1 cellular context compared by ENCODE assay signal in the genomic region with DNA sequence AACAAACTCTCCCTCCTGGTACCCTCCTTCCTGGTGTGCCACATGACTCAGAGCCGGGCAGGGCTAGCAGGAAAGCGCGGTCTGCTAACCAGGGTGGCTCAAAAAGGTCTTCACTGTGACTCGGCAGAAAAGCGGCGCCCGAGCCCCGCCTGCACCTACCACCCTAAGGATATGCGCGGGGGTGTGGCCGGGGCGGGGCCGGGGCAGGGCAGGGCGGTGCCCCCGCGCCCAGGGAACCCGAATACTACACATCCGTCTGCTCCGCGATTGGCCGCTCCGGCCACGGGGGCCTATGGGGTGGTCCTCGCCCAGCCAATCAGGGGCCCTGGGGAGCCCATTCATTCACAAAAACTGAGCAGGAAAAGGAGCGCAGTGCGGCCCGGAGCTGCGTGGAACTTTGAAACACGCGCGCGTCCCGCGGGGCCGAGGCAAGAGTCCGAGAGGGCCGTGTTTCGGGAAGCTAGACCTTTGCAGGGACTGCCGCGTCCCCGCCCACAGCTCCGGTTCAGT.
TF ChIP-seq lines count a peak whose summit lies in the region.

No MANE protein-coding gene starts in this region.

TF ChIP-seq in HepG2, 621 proteins besides CTCF, POLR2A, EP300 and RAD21 (continued from another document and continues in another):
- TF ChIP-seq ZMAT5 (CRISPR knock-in tag; IDR thresholded peaks at IDR 0.05; ENCODE audit: borderline replicate concordance, low read depth) (no peak), ELF3 (CRISPR knock-in tag; IDR thresholded peaks at IDR 0.05) (peak; percentile 78), ASH2L (IDR thresholded peaks at IDR 0.05; ENCODE audit: insufficient read length, low read depth, low read length) (peak; percentile 29), SP2 (CRISPR knock-in tag; IDR thresholded peaks at IDR 0.05) (peak; percentile 68), DR1 (CRISPR knock-in tag; IDR thresholded peaks at IDR 0.05) (peak; percentile 86), ZNF547 (CRISPR knock-in tag; IDR thresholded peaks at IDR 0.05) (0 out of 2 replicates have a peak, but pooled peaks have one; percentile 79), TP53 (CRISPR knock-in tag; conservative IDR thresholded peaks at IDR 0.05) (peak; percentile 24; the same call in 1 of the 2 replicates), THAP11 (CRISPR knock-in tag; IDR thresholded peaks at IDR 0.05) (0 out of 2 replicates have a peak, but pooled peaks have one; percentile 5), ZFP82 (CRISPR knock-in tag; IDR thresholded peaks at IDR 0.05; ENCODE audit: borderline replicate concordance) (peak; percentile 66; the same call in 1 of the 2 replicates), POLR2G (IDR thresholded peaks at IDR 0.05; ENCODE audit: low read depth, low read length) (peak; percentile 82), RXRB (CRISPR knock-in tag; IDR thresholded peaks at IDR 0.05; ENCODE audit: borderline replicate concordance) (no peak), ZNF33A (CRISPR knock-in tag; IDR thresholded peaks at IDR 0.05; ENCODE audit: borderline replicate concordance) (peak; percentile 59; the same call in 1 of the 2 replicates), ZNF451 (CRISPR knock-in tag; IDR thresholded peaks at IDR 0.05) (peak; percentile 11; the same call in 1 of the 2 replicates), NFE2L1 (CRISPR knock-in tag; IDR thresholded peaks at IDR 0.05; ENCODE audit: borderline replicate concordance) (peak; percentile 96), ZGPAT (CRISPR knock-in tag; IDR thresholded peaks at IDR 0.05) (peak; percentile 40), ZNF792 (CRISPR knock-in tag; IDR thresholded peaks at IDR 0.05) (no peak), ZNF513 (CRISPR knock-in tag; conservative IDR thresholded peaks at IDR 0.05) (0 out of 2 replicates have a peak, but pooled peaks have one; percentile 46), ARID5B (CRISPR knock-in tag; IDR thresholded peaks at IDR 0.05) (peak; percentile 8; the same call in 1 of the 2 replicates), ZFP62 (CRISPR knock-in tag; IDR thresholded peaks at IDR 0.05) (no peak), RFXANK (CRISPR knock-in tag; IDR thresholded peaks at IDR 0.05) (0 out of 2 replicates have a peak, but pooled peaks have one; percentile 19), RFXAP (CRISPR knock-in tag; IDR thresholded peaks at IDR 0.05; ENCODE audit: borderline replicate concordance) (peak; percentile 69), U2AF1 (optimal IDR thresholded peaks at IDR 0.05; ENCODE audit: low read depth, low read length) (peak; percentile 25), KAT8 (CRISPR knock-in tag; IDR thresholded peaks at IDR 0.05) (0 out of 2 replicates have a peak, but pooled peaks have one; percentile 24), ATRX (CRISPR knock-in tag; IDR thresholded peaks at IDR 0.05; ENCODE audit: borderline replicate concordance) (no peak), GABPB1 (CRISPR knock-in tag; IDR thresholded peaks at IDR 0.05) (peak; percentile 77; the same call in 1 of the 2 replicates), PHF21A (CRISPR knock-in tag; IDR thresholded peaks at IDR 0.05) (peak; percentile 85), ZNF264 (CRISPR knock-in tag; IDR thresholded peaks at IDR 0.05) (0 out of 2 replicates have a peak, but pooled peaks have one; percentile 39), MXD4 (CRISPR knock-in tag; IDR thresholded peaks at IDR 0.05) (0 out of 2 replicates have a peak, but pooled peaks have one; percentile 70), TGIF2 (CRISPR knock-in tag; IDR thresholded peaks at IDR 0.05) (no peak), ZNF713 (CRISPR knock-in tag; IDR thresholded peaks at IDR 0.05) (no peak)
- TF ChIP-seq, protein P1, sequence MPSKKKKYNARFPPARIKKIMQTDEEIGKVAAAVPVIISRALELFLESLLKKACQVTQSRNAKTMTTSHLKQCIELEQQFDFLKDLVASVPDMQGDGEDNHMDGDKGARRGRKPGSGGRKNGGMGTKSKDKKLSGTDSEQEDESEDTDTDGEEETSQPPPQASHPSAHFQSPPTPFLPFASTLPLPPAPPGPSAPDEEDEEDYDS (CRISPR knock-in tag; IDR thresholded peaks at IDR 0.05): peak; percentile 94
- TF ChIP-seq, protein P2, sequence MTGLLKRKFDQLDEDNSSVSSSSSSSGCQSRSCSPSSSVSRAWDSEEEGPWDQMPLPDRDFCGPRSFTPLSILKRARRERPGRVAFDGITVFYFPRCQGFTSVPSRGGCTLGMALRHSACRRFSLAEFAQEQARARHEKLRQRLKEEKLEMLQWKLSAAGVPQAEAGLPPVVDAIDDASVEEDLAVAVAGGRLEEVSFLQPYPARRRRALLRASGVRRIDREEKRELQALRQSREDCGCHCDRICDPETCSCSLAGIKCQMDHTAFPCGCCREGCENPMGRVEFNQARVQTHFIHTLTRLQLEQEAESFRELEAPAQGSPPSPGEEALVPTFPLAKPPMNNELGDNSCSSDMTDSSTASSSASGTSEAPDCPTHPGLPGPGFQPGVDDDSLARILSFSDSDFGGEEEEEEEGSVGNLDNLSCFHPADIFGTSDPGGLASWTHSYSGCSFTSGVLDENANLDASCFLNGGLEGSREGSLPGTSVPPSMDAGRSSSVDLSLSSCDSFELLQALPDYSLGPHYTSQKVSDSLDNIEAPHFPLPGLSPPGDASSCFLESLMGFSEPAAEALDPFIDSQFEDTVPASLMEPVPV (CRISPR knock-in tag; IDR thresholded peaks at IDR 0.05): 0 out of 2 replicates have a peak, but pooled peaks have one; percentile 15
- TF ChIP-seq, protein P3, sequence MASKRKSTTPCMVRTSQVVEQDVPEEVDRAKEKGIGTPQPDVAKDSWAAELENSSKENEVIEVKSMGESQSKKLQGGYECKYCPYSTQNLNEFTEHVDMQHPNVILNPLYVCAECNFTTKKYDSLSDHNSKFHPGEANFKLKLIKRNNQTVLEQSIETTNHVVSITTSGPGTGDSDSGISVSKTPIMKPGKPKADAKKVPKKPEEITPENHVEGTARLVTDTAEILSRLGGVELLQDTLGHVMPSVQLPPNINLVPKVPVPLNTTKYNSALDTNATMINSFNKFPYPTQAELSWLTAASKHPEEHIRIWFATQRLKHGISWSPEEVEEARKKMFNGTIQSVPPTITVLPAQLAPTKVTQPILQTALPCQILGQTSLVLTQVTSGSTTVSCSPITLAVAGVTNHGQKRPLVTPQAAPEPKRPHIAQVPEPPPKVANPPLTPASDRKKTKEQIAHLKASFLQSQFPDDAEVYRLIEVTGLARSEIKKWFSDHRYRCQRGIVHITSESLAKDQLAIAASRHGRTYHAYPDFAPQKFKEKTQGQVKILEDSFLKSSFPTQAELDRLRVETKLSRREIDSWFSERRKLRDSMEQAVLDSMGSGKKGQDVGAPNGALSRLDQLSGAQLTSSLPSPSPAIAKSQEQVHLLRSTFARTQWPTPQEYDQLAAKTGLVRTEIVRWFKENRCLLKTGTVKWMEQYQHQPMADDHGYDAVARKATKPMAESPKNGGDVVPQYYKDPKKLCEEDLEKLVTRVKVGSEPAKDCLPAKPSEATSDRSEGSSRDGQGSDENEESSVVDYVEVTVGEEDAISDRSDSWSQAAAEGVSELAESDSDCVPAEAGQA (IDR thresholded peaks at IDR 0.05; ENCODE audit: low read depth): no peak
- TF ChIP-seq, protein P3 (CRISPR knock-in tag; IDR thresholded peaks at IDR 0.05; ENCODE audit: borderline replicate concordance): peak; percentile 61; the same call in 1 of the 2 replicates
- TF ChIP-seq, protein P4, sequence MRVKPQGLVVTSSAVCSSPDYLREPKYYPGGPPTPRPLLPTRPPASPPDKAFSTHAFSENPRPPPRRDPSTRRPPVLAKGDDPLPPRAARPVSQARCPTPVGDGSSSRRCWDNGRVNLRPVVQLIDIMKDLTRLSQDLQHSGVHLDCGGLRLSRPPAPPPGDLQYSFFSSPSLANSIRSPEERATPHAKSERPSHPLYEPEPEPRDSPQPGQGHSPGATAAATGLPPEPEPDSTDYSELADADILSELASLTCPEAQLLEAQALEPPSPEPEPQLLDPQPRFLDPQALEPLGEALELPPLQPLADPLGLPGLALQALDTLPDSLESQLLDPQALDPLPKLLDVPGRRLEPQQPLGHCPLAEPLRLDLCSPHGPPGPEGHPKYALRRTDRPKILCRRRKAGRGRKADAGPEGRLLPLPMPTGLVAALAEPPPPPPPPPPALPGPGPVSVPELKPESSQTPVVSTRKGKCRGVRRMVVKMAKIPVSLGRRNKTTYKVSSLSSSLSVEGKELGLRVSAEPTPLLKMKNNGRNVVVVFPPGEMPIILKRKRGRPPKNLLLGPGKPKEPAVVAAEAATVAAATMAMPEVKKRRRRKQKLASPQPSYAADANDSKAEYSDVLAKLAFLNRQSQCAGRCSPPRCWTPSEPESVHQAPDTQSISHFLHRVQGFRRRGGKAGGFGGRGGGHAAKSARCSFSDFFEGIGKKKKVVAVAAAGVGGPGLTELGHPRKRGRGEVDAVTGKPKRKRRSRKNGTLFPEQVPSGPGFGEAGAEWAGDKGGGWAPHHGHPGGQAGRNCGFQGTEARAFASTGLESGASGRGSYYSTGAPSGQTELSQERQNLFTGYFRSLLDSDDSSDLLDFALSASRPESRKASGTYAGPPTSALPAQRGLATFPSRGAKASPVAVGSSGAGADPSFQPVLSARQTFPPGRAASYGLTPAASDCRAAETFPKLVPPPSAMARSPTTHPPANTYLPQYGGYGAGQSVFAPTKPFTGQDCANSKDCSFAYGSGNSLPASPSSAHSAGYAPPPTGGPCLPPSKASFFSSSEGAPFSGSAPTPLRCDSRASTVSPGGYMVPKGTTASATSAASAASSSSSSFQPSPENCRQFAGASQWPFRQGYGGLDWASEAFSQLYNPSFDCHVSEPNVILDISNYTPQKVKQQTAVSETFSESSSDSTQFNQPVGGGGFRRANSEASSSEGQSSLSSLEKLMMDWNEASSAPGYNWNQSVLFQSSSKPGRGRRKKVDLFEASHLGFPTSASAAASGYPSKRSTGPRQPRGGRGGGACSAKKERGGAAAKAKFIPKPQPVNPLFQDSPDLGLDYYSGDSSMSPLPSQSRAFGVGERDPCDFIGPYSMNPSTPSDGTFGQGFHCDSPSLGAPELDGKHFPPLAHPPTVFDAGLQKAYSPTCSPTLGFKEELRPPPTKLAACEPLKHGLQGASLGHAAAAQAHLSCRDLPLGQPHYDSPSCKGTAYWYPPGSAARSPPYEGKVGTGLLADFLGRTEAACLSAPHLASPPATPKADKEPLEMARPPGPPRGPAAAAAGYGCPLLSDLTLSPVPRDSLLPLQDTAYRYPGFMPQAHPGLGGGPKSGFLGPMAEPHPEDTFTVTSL (CRISPR knock-in tag; IDR thresholded peaks at IDR 0.05; ENCODE audit: borderline replicate concordance): 0 out of 2 replicates have a peak, but pooled peaks have one; percentile 18
